13 cellular contexts compared by ENCODE assay signal in the genomic region with DNA sequence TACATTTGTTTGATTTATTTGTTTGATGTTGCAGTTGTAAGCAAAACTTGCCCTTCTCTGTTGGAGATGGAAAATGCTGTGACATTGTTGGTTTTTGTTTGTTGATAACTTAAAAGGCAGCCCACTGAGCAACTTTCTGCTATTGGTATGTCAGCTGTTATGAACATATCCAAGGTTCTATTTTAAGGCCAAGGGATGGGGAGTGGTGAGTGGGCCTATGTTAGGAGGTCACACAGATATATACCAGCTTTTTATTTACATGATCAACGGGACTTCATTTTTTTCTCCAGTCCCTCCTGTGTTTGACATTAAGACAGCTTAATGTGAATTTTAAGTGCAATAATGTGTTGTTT. TPM values are rescaled to one million over a fixed set of nuclear protein-coding genes. Genes with fewer than 3 reads are reported as not detected.
DNase-seq lines count a peak whose midpoint lies in the region; FAIRE-seq lines count a peak whose summit lies in the region.
"Had no signal": no experiment of that assay in that cellular context is flagged by ENCODE, and none has a peak within 500 bp of the region (broad histone marks: within the 10 kb centered on the region; RNA-seq: fewer than 3 reads in every experiment).

No MANE protein-coding gene starts in this region.

- H3K4me3 ChIP-seq in iPS-18a (ENCODE audit: low read length) (peak overlapping the region; percentile 0), skeletal muscle tissue (ENCODE audit: low read length in 3 of 3) (peak overlapping the region; percentile 17 to 92 (median 84))

- H3K27me3 ChIP-seq in iPS-18a (ENCODE audit: control insufficient read depth, insufficient read depth, low read length) (no peaks in the 10 kb centered on the region), skeletal muscle tissue (ENCODE audit: control insufficient read depth in 3 of 3, insufficient read depth in 3 of 3, low read length in 3 of 3) (no peaks in the 10 kb centered on the region)

- H3K27ac ChIP-seq in iPS-18a (ENCODE audit: low read length) = no peak overlapping the region
- peak overlapping the region; percentile 99 for H3K27ac ChIP-seq in skeletal muscle tissue (ENCODE audit: low read depth, low read length)

- H3K9me3 ChIP-seq in iPS-18a (ENCODE audit: control insufficient read depth, low read depth, low read length) = no peaks in the 10 kb centered on the region
- H3K9me3 ChIP-seq in skeletal muscle tissue (ENCODE audit: control insufficient read depth in 3 of 3, low read length in 3 of 3) = no peaks in the 10 kb centered on the region

- DNase-seq in GM19239 (ENCODE audit: insufficient read length, low spot score) (no peak), astrocyte of the hippocampus (ENCODE audit: low read depth, low spot score) (peak; percentile 40), NCI-H2196 treated with DMSO at 0.1 percent for 48 hours (lab: John Stamatoyannopoulos, UW; ENCODE audit: unreplicated experiment) (no peak), amygdala (lab: John Stamatoyannopoulos, UW) (no peak), COLO668 (lab: John Stamatoyannopoulos, UW; ENCODE audit: unreplicated experiment) (no peak)
- no peak for DNase-seq in activated CD4-positive, CD25-positive, alpha-beta regulatory T cell treated with anti-CD3 and anti-CD28 coated beads, Interleukin-2, amount 50 U/mL, for 72 hours
- DNase-seq: activated naive CD4-positive, alpha-beta T cell treated with anti-CD3 and anti-CD28 coated beads for 36 hours; foreskin melanocyte; GOT3; naive B cell; NCI-H1105 had no signal

- H3K9ac ChIP-seq in iPS-18a (ENCODE audit: low read length) (no peak overlapping the region), skeletal muscle tissue (ENCODE audit: low read depth in 1 of 3, low read length in 3 of 3) (peak overlapping the region; percentile 94 to 99 (median 98))

- H3K4me1 ChIP-seq in iPS-18a (ENCODE audit: control insufficient read depth, low read depth, low read length) (peaks cover 54% of the 10 kb centered on the region), skeletal muscle tissue (ENCODE audit: control insufficient read depth in 3 of 3, insufficient read depth in 3 of 3, low read length in 3 of 3) (peaks cover 34 to 51% (median 36%) of the 10 kb centered on the region in 3 donors)

- H3K36me3 ChIP-seq in iPS-18a (ENCODE audit: control insufficient read depth, low read depth, low read length) = no peaks in the 10 kb centered on the region
- H3K36me3 ChIP-seq in skeletal muscle tissue (ENCODE audit: control insufficient read depth in 3 of 3, insufficient read depth in 3 of 3, low read length in 3 of 3) = peaks cover 0 to 2% (median 0%) of the 10 kb centered on the region in 3 donors

- FAIRE-seq in GM19239 (lab: Jason Lieb, UNC) = peak; percentile 84

RNA-seq across cellular contexts. Expression of a gene that starts 5.8 kb away (rescaled TPM):
- 274 TPM for total RNA-seq in skeletal muscle tissue
